In genomic region chr2:178478442-178479274, GRCh38 we compare ENCODE assay signal across 8 cellular contexts. TPM values are rescaled to one million over a fixed set of nuclear protein-coding genes. Genes with fewer than 3 reads are reported as not detected.
DNase-seq lines count a peak whose midpoint lies in the region; ATAC-seq, FAIRE-seq and TF ChIP-seq lines count a peak whose summit lies in the region.

Gene FKBP7 (minus strand): TSS chr2:178478600. CDS start chr2:178478499, 101 bp downstream.

- H3K27me3 Mint-ChIP-seq in immature natural killer cell (ENCODE audit: low read depth in 3 of 3) = peaks cover 8 to 18% (median 10%) of the 10 kb centered on the region in 3 donors

- no peaks in the 10 kb centered on the region for H3K36me3 Mint-ChIP-seq in immature natural killer cell

- no peaks in the 10 kb centered on the region for H3K9me3 ChIP-seq in spleen

- H3K27ac Mint-ChIP-seq in immature natural killer cell = peak within 1 kb of the TSS; percentile 97 to 99 (median 99)

- H3K27me3 ChIP-seq in bronchial epithelial cell (ENCODE audit: control insufficient read depth, insufficient read depth, low read length) (no peaks in the 10 kb centered on the region), spleen (replicated peaks in 1 of 7) (no peaks in the 10 kb centered on the region)

- peak within 1 kb of the TSS; percentile 92 to 98 (median 96) for H3K27ac ChIP-seq in spleen

- DNase-seq in ACHN (peak; percentile 90), NCI-H2227 (lab: John Stamatoyannopoulos, UW; ENCODE audit: unreplicated experiment) (peak; percentile 95), bronchial epithelial cell (ENCODE audit: low read depth) (peak; percentile 58), immature natural killer cell (peak; percentile 84 to 88 (median 87)), spleen (peak; percentile 98)

- H3K9me3 Mint-ChIP-seq in immature natural killer cell = no peaks in the 10 kb centered on the region

- peak within 1 kb of the TSS; percentile 95 to 99 (median 97) for H3K4me3 Mint-ChIP-seq in immature natural killer cell

- peaks cover 43 to 46% of the 10 kb centered on the region in 2 donors for H3K4me1 Mint-ChIP-seq in immature natural killer cell

- TF ChIP-seq CTCF in WI38 (IDR thresholded peaks at IDR 0.05; ENCODE audit: low read depth, low read length) = peak; percentile 53
- TF ChIP-seq CTCF in bronchial epithelial cell (IDR thresholded peaks at IDR 0.05; ENCODE audit: insufficient read depth, low read length, severe bottlenecking) = peak; percentile 75
- peak; percentile 41 to 88 (median 75) for TF ChIP-seq CTCF in spleen (IDR thresholded peaks at IDR 0.05 in 8 of 11, conservative IDR thresholded peaks at IDR 0.05 in 3 of 11)

- in situ Hi-C loops in ACHN (cut with HindIII; ENCODE audit: low pct_ligation_motif_present, low pct_unique_long_range_greater_than_20kb, low sequenced_read_pairs) = no loop called here

- peak; percentile 53 for ATAC-seq in GM18867 (IDR thresholded peaks at IDR 0.05; ENCODE audit: unreplicated experiment)
- ATAC-seq in HG03103 (IDR thresholded peaks at IDR 0.05; ENCODE audit: low read depth, unreplicated experiment) = peak; percentile 46

- WGBS in spleen, 5 donors = 1% methylated on average over 55 to 56 of the region's 56 CpGs

- intact Hi-C loops in spleen (cut with DNase I; ENCODE audit: low total_unique reads) = no loop called here

- peaks cover 31 to 55% (median 48%) of the 10 kb centered on the region in 6 donors for H3K4me1 ChIP-seq in spleen

- FAIRE-seq in bronchial epithelial cell (lab: Jason Lieb, UNC) = no peak

- TF ChIP-seq POLR2A in spleen (IDR thresholded peaks at IDR 0.05) = peak in 1 of 3 donors; percentile 57

- H3K36me3 ChIP-seq in bronchial epithelial cell (ENCODE audit: control insufficient read depth, insufficient read depth, low read length) (no peaks in the 10 kb centered on the region), spleen (no peaks in the 10 kb centered on the region)

- H3K4me3 ChIP-seq in WI38 (ENCODE audit: low read depth, low read length) = peak within 1 kb of the TSS; percentile 85
- peak within 1 kb of the TSS; percentile 70 for H3K4me3 ChIP-seq in bronchial epithelial cell (ENCODE audit: low read depth, low read length)
- peak within 1 kb of the TSS; percentile 59 to 84 (median 66) for H3K4me3 ChIP-seq in spleen

RNA-seq across cellular contexts. Expression of gene FKBP7, which starts in this region (rescaled TPM):
- 0.64 and 1.3 TPM in 2 replicates for total RNA-seq in bronchial epithelial cell
- 1 to 10 TPM; 1.3 to 6.9 (median 2.1) TPM for polyA plus RNA-seq in immature natural killer cell
- total RNA-seq in spleen = 1 to 10 TPM; 3.0 to 5.8 (median 3.7) TPM
- 1 to 10 TPM; 1.8 to 5.1 (median 3.1) TPM for polyA plus RNA-seq in spleen

Comparison
In these comparisons a context has a peak if more than half of its experiments do, and no peak if none do; other contexts are left out.
1. Peak in every context shown above with its lines: DNase-seq, ATAC-seq, H3K4me3 ChIP-seq and H3K27ac ChIP-seq.